In the genomic region with DNA sequence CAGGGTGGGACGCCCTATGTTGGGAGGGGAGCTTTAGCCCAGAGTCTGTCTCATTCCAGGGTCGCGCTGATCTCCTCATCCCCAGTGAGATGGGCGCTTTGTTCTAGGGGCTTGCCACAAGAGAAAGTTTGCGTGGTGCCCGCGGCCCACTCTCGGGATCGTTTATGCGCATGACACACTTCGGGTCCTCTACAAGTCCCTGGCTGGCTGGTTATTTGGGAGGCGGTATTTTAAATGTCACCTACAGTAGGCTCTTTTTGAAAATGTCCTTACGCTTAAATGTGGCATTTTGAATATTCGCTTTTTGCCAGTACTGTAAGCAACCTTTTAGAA, we compare ENCODE assay signal across 8 cellular contexts. TPM values are rescaled to one million over a fixed set of nuclear protein-coding genes. Genes with fewer than 3 reads are reported as not detected.
DNase-seq lines count a peak whose midpoint lies in the region; ATAC-seq, FAIRE-seq and TF ChIP-seq lines count a peak whose summit lies in the region.

No MANE protein-coding gene starts in this region.

- H4K20me1 ChIP-seq in GM12878 (ENCODE audit: control insufficient read depth, insufficient read depth): no peaks in the 10 kb centered on the region

- SMC1A ChIA-PET in GM12878 (lab: Charles Lee; ENCODE audit: uncharacterized antibody, unreplicated experiment): interaction anchor here (1.0 to 1.2 kb wide), 2 partner anchors 8 to 155 kb away, joined by 4 read pairs; partner anchors contain the start of gene LDHB

- no peak for ATAC-seq in CD8-positive, alpha-beta T cell
- ATAC-seq in GM21529 (IDR thresholded peaks at IDR 0.05; ENCODE audit: unreplicated experiment) (peak; percentile 2), GM12878 (peak; percentile 30)

- FAIRE-seq in GM12878 (lab: Jason Lieb, UNC): no peak
- no peak for FAIRE-seq in D721Med (lab: Jason Lieb, UNC)

- H3K9me3 Mint-ChIP-seq in CD8-positive, alpha-beta T cell: no peaks in the 10 kb centered on the region

- peaks cover 22% of the 10 kb centered on the region for H3K36me3 Mint-ChIP-seq in CD8-positive, alpha-beta T cell

- no peaks in the 10 kb centered on the region for H3K27me3 Mint-ChIP-seq in CD8-positive, alpha-beta T cell (ENCODE audit: low read depth)

- intact Hi-C loops in CD8-positive, alpha-beta T cell (cut with DNase I, micrococcal nuclease): loop anchor here (1.0 to 10.0 kb wide), 8 partner anchors 8 to 1123 kb away; partner anchors contain the start of genes CMAS (in 2 of the 2), C2CD5 (in 1 of the 2), ETNK1 (in 1 of the 2) and LDHB (in 1 of the 2)
- intact Hi-C loops in GM12878 (cut with micrococcal nuclease; ENCODE audit: unreplicated experiment): loop anchor here (5.0 kb wide), 2 partner anchors 65 to 155 kb away; partner anchors contain the start of genes LDHB and PYROXD1

- H3K27ac ChIP-seq in CD8-positive, alpha-beta T cell (ENCODE audit: low read depth, low read length): peak overlapping the region; percentile 84
- peak overlapping the region; percentile 64 for H3K27ac ChIP-seq in GM12878 (ENCODE audit: control insufficient read depth, insufficient read depth)
- peak overlapping the region; percentile 69 for H3K27ac ChIP-seq in layer of hippocampus (ENCODE audit: low read depth, low read length)

- no peaks in the 10 kb centered on the region for H3K27me3 ChIP-seq in CD8-positive, alpha-beta T cell (ENCODE audit: insufficient read depth, low read length)
- H3K27me3 ChIP-seq in GM12878 (replicated peaks in 1 of 2; ENCODE audit: control insufficient read depth in 2 of 2, insufficient read depth in 2 of 2, low read length in 1 of 2) (no peaks in the 10 kb centered on the region), layer of hippocampus (ENCODE audit: control insufficient read depth, insufficient read depth, low read length) (no peaks in the 10 kb centered on the region)

- peaks cover 57% of the 10 kb centered on the region for H3K4me1 Mint-ChIP-seq in CD8-positive, alpha-beta T cell (ENCODE audit: low read depth)

- peak overlapping the region; percentile 99 for H3K9ac ChIP-seq in GM12878 (ENCODE audit: control insufficient read depth, insufficient read depth, low read length)

- no TSS peak for BruUV-seq in GM12878 (replicated peaks; lab: Mats Ljungman, UMichigan)

- peak overlapping the region; percentile 95 for H3K4me3 ChIP-seq in CD8-positive, alpha-beta T cell (ENCODE audit: low read depth, low read length)
- peak overlapping the region; percentile 94 for H3K4me3 ChIP-seq in GM12878

- H3K4me2 ChIP-seq in GM12878 (ENCODE audit: control insufficient read depth, insufficient read depth): peak overlapping the region; percentile 95

- peak overlapping the region; percentile 88 for H2AFZ ChIP-seq in GM12878 (ENCODE audit: control insufficient read depth, low read depth, low read length)

- POLR2A ChIA-PET in CD8-positive, alpha-beta T cell (lab: Charles Lee): interaction anchor here (0.7 to 2.5 kb wide), 9 partner anchors 9 to 1042 kb away, joined by 3 to 14 read pairs (median 3); partner anchors contain the start of genes C2CD5, LDHB and PYROXD1
- POLR2A ChIA-PET in GM12878 (lab: Charles Lee): interaction anchor here (1.1 to 1.9 kb wide), 4 partner anchors 9 to 150 kb away, joined by 3 to 12 read pairs (median 4); no protein-coding TSS in a partner anchor

- CTCF ChIA-PET in CD8-positive, alpha-beta T cell (lab: Charles Lee): interaction anchor here (1.1 to 1.4 kb wide), 2 partner anchors 10 kb away, joined by 3 to 4 read pairs; no protein-coding TSS in a partner anchor
- CTCF ChIA-PET in GM12878 (lab: Yijun Ruan, JAX): interaction anchor here (1.6 kb wide), 2 partner anchors 9 to 10 kb away, joined by 3 to 4 read pairs; no protein-coding TSS in a partner anchor

- no peak for TF ChIP-seq RAD21 in GM12878 (IDR thresholded peaks at IDR 0.05; ENCODE audit: insufficient read depth, low read depth, low read length)

- H3K4me3 Mint-ChIP-seq in CD8-positive, alpha-beta T cell: no peak overlapping the region

- peak in 3 of 7 experiments; percentile 10 to 41 (median 28) for DNase-seq in CD8-positive, alpha-beta T cell
- DNase-seq in NCI-H345 treated with DMSO at 0.1 percent for 48 hours (lab: John Stamatoyannopoulos, UW; ENCODE audit: unreplicated experiment) (peak; percentile 6), GM12878 (ENCODE audit: low read depth, low spot score) (peak; percentile 1), SKM-1 treated with dmso at 0.1 percent for 144 hours (lab: John Stamatoyannopoulos, UW; ENCODE audit: unreplicated experiment) (no peak), D721Med (ENCODE audit: insufficient read length, low spot score) (no peak)
- peak; percentile 3 to 4 for DNase-seq in stimulated activated CD8-positive, alpha-beta memory T cell treated with anti-CD3 and anti-CD28 coated beads, Interleukin-4, amount 100 ng/mL, for 4 hours (ENCODE audit: low read depth in 2 of 2, low spot score in 1 of 2)

- H3K27ac Mint-ChIP-seq in CD8-positive, alpha-beta T cell: no peak overlapping the region

- TF ChIP-seq EP300 in GM12878 (IDR thresholded peaks at IDR 0.05; ENCODE audit: borderline replicate concordance in 1 of 2, control insufficient read depth in 1 of 2, low read depth in 2 of 2, low read length in 2 of 2): no peak

- WGBS in GM12878 (ENCODE audit: insufficient coverage, insufficient replicate concordance, low lambda C conversion rate, missing lambda C conversion rate): 1% methylated on average over 14 of the region's 14 CpGs

- no peaks in the 10 kb centered on the region for H3K9me3 ChIP-seq in CD8-positive, alpha-beta T cell (ENCODE audit: low read length)
- H3K9me3 ChIP-seq in GM12878 (replicated peaks; ENCODE audit: control insufficient read depth, insufficient read depth, low read length): no peaks in the 10 kb centered on the region

- TF ChIP-seq CTCF in CD8-positive, alpha-beta T cell (IDR thresholded peaks at IDR 0.05): no peak
- TF ChIP-seq CTCF in GM12878 (IDR thresholded peaks at IDR 0.05 in 2 of 3, conservative IDR thresholded peaks at IDR 0.05 in 1 of 3; ENCODE audit: control insufficient read depth in 2 of 3, extremely low read depth in 1 of 3, insufficient read depth in 1 of 3, low read depth in 3 of 3, low read length in 3 of 3) (no peak), D721Med (IDR thresholded peaks at IDR 0.05; ENCODE audit: insufficient read depth, missing control alignments) (no peak)

- H3K4me1 ChIP-seq in CD8-positive, alpha-beta T cell (ENCODE audit: insufficient read depth, low read length): peaks cover 35% of the 10 kb centered on the region
- peaks cover 9% of the 10 kb centered on the region for H3K4me1 ChIP-seq in GM12878 (ENCODE audit: control insufficient read depth, insufficient read depth, low read length)

- peaks cover 73% of the 10 kb centered on the region for H3K79me2 ChIP-seq in GM12878 (ENCODE audit: control insufficient read depth, insufficient read depth, low read length)

- in situ Hi-C loops in GM12878 (cut with MboI): loop anchor here (5.0 kb wide), 1 partner anchor 155 kb away; the partner anchor contains the start of gene LDHB

- RAD21 ChIA-PET in GM12878 (lab: Charles Lee; ENCODE audit: unreplicated experiment): no interaction called here

- peaks cover 5% of the 10 kb centered on the region for H3K36me3 ChIP-seq in CD8-positive, alpha-beta T cell (ENCODE audit: insufficient read depth, low read length)
- H3K36me3 ChIP-seq in GM12878 (ENCODE audit: control insufficient read depth in 2 of 2, insufficient read depth in 2 of 2, low read length in 1 of 2): peaks cover 0 to 11% of the 10 kb centered on the region in 2 experiments; a peak in 2 of 4 replicates

- no peak for TF ChIP-seq POLR2A in GM12878 (IDR thresholded peaks at IDR 0.05; ENCODE audit: low read depth, low read length)

RNA-seq across cellular contexts. Expression of gene GOLT1B, which starts 0.5 kb away (rescaled TPM):
- 10 to 100 TPM; 45.2 to 52.9 TPM for total RNA-seq in CD8-positive, alpha-beta T cell
- total RNA-seq in GM12878 (2013; cell fraction: nucleolus; rRNA removed): 55.3 and 57.4 TPM in 2 replicates
- 18.3 and 23.7 TPM in 2 replicates for total RNA-seq in GM12878 (2014; rRNA removed)
- 35.7 and 36.7 TPM in 2 replicates for total RNA-seq in GM12878 (2014; rRNA removed; fragmentation: Illumina TruSeq; extraction: Trizol)
- total RNA-seq in GM12878 (2021): 28.7 and 33.5 TPM in 2 replicates
- 36.1 TPM for polyA plus RNA-seq in GM12878 (2011; ENCODE audit: low read depth)
- 28.7 and 45.5 TPM in 2 replicates for polyA plus RNA-seq in GM12878 (2011; rRNA removed)
- 9.6 and 17.0 TPM in 2 replicates for polyA plus RNA-seq in GM12878 (2011; cell fraction: cytosol; rRNA removed)
- polyA plus RNA-seq in GM12878 (2011; cell fraction: nucleus; rRNA removed): 13.2 and 20.7 TPM in 2 replicates
- polyA plus RNA-seq in GM12878 (2012): 33.4 and 48.4 TPM in 2 replicates
- 29.1 and 47.3 TPM in 2 replicates for polyA plus RNA-seq in GM12878 (2014; fragmentation: Illumina TruSeq; extraction: Trizol)
- 10 to 100 TPM; 60.0 to 77.4 TPM for polyA plus RNA-seq in GM12878 (2014; fragmentation: Nextera tagmentation; extraction: Ambion mirVana)
- polyA plus RNA-seq in GM12878 (2014; rRNA removed): 18.4 and 21.0 TPM in 2 replicates
- 10 to 100 TPM; 51.1 to 58.2 TPM for polyA plus RNA-seq in GM12878 (2016; fragmentation: Nextera tagmentation; extraction: Ambion mirVana)
- 7.1 and 12.9 TPM in 2 replicates for polyA minus RNA-seq in GM12878 (2011; rRNA and poly(A)+ RNA removed)
- polyA minus RNA-seq in GM12878 (2011; cell fraction: cytosol; rRNA and poly(A)+ RNA removed): 9.9 and 15.5 TPM in 2 replicates
- polyA minus RNA-seq in GM12878 (2011; cell fraction: nucleus; rRNA and poly(A)+ RNA removed): 10.8 and 16.3 TPM in 2 replicates

RNA-seq across cellular contexts. Expression of gene RECQL, which starts 0.7 kb away (rescaled TPM):
- 10 to 100 TPM in 1 of 2 experiments, 1 to 10 TPM in 1; 9.9 to 14.6 TPM for total RNA-seq in CD8-positive, alpha-beta T cell
- total RNA-seq in GM12878 (2013; cell fraction: nucleolus; rRNA removed): 23.8 and 25.3 TPM in 2 replicates
- 60.2 and 71.2 TPM in 2 replicates for total RNA-seq in GM12878 (2014; rRNA removed)
- total RNA-seq in GM12878 (2014; rRNA removed; fragmentation: Illumina TruSeq; extraction: Trizol): 112 and 113 TPM in 2 replicates
- total RNA-seq in GM12878 (2021): 64.2 and 65.2 TPM in 2 replicates
- polyA plus RNA-seq in GM12878 (2011; ENCODE audit: low read depth): 26.5 TPM
- polyA plus RNA-seq in GM12878 (2011; rRNA removed): 47.4 and 74.2 TPM in 2 replicates
- 18.1 and 19.1 TPM in 2 replicates for polyA plus RNA-seq in GM12878 (2011; cell fraction: cytosol; rRNA removed)
- polyA plus RNA-seq in GM12878 (2011; cell fraction: nucleus; rRNA removed): 16.6 and 21.1 TPM in 2 replicates
- 30.4 and 35.7 TPM in 2 replicates for polyA plus RNA-seq in GM12878 (2012)
- polyA plus RNA-seq in GM12878 (2014; fragmentation: Illumina TruSeq; extraction: Trizol): 88.6 and 104 TPM in 2 replicates
- polyA plus RNA-seq in GM12878 (2014; fragmentation: Nextera tagmentation; extraction: Ambion mirVana): 10 to 100 TPM; 59.4 to 76.5 TPM
- polyA plus RNA-seq in GM12878 (2014; rRNA removed): 42.9 and 54.0 TPM in 2 replicates
- polyA plus RNA-seq in GM12878 (2016; fragmentation: Nextera tagmentation; extraction: Ambion mirVana): 100 to 1,000 TPM; 120 to 130 TPM
- polyA minus RNA-seq in GM12878 (2011; rRNA and poly(A)+ RNA removed): 25.8 and 38.8 TPM in 2 replicates
- polyA minus RNA-seq in GM12878 (2011; cell fraction: cytosol; rRNA and poly(A)+ RNA removed): 15.5 and 21.4 TPM in 2 replicates
- 14.0 and 17.2 TPM in 2 replicates for polyA minus RNA-seq in GM12878 (2011; cell fraction: nucleus; rRNA and poly(A)+ RNA removed)

RNA-seq across cellular contexts. Expression of gene SPX, which starts 24.0 kb away (rescaled TPM):
- total RNA-seq in CD8-positive, alpha-beta T cell: not detected
- total RNA-seq in GM12878 (2013; cell fraction: nucleolus; rRNA removed): 0.06 TPM in 1 of 2 replicates, not detected in the other
- total RNA-seq in GM12878 (2014; rRNA removed) (not detected in 2 replicates), GM12878 (2014; rRNA removed; fragmentation: Illumina TruSeq; extraction: Trizol) (not detected in 2 replicates), GM12878 (2021) (0.11 TPM in 1 of 2 replicates, not detected in the other)
- polyA plus RNA-seq in GM12878 (2011; ENCODE audit: low read depth): not detected
- polyA plus RNA-seq in GM12878 (2011; rRNA removed) (0.05 and 0.12 TPM in 2 replicates), GM12878 (2014; fragmentation: Illumina TruSeq; extraction: Trizol) (not detected in 2 replicates), GM12878 (2014; fragmentation: Nextera tagmentation; extraction: Ambion mirVana) (under 1 TPM in 1 of 2 experiments, not detected in 1; 0.05 TPM), GM12878 (2014; rRNA removed) (not detected in 2 replicates), GM12878 (2016; fragmentation: Nextera tagmentation; extraction: Ambion mirVana) (not detected)
- 0.01 and 0.03 TPM in 2 replicates for polyA plus RNA-seq in GM12878 (2011; cell fraction: cytosol; rRNA removed)
- 0.15 TPM in 1 of 2 replicates, not detected in the other for polyA plus RNA-seq in GM12878 (2011; cell fraction: nucleus; rRNA removed)
- polyA plus RNA-seq in GM12878 (2012): 0.07 TPM in 1 of 2 replicates, not detected in the other
- polyA minus RNA-seq in GM12878 (2011; rRNA and poly(A)+ RNA removed): not detected in 2 replicates
- not detected in 2 replicates for polyA minus RNA-seq in GM12878 (2011; cell fraction: cytosol; rRNA and poly(A)+ RNA removed)
- 0.19 and 0.24 TPM in 2 replicates for polyA minus RNA-seq in GM12878 (2011; cell fraction: nucleus; rRNA and poly(A)+ RNA removed)

Comparison
In these comparisons a context has a peak if more than half of its experiments do, and no peak if none do; other contexts are left out.
1. DNase-seq: peak in NCI-H345 treated with DMSO at 0.1 percent for 48 hours (single experiment), GM12878 (single experiment) and stimulated activated CD8-positive, alpha-beta memory T cell treated with anti-CD3 and anti-CD28 coated beads, Interleukin-4, amount 100 ng/mL, for 4 hours (2 of 2); none in SKM-1 treated with dmso at 0.1 percent for 144 hours (single experiment) and D721Med (single experiment).
2. Peak in every context shown above with its lines, with median percentiles within 50 percentile points of each other: H3K27ac ChIP-seq.